ENCODE assay signal across 13 cellular contexts in genomic region chr22:30250713-30251267, GRCh38. TPM values are rescaled to one million over a fixed set of nuclear protein-coding genes. Genes with fewer than 3 reads are reported as not detected.
DNase-seq lines count a peak whose midpoint lies in the region; ATAC-seq, FAIRE-seq and TF ChIP-seq lines count a peak whose summit lies in the region.
"Had no signal": no experiment of that assay in that cellular context is flagged by ENCODE, and none has a peak within 500 bp of the region (broad histone marks: within the 10 kb centered on the region; RNA-seq: fewer than 3 reads in every experiment).

No MANE protein-coding gene starts in this region.

- H3K27me3 Mint-ChIP-seq in astrocyte (ENCODE audit: low read depth, unreplicated experiment) (no peaks in the 10 kb centered on the region), nephron (ENCODE audit: low read depth) (peaks cover 37% of the 10 kb centered on the region)

- no peaks in the 10 kb centered on the region for H4K20me1 ChIP-seq in astrocyte (ENCODE audit: insufficient read depth, low read length)

- peak overlapping the region; percentile 100 for H3K9ac ChIP-seq in astrocyte (ENCODE audit: low read length)

- peak overlapping the region; percentile 95 for H3K27ac ChIP-seq in astrocyte (ENCODE audit: low read depth, low read length)
- H3K27ac ChIP-seq: testis had no signal

- H3K27ac Mint-ChIP-seq in astrocyte (ENCODE audit: unreplicated experiment) (peak overlapping the region; percentile 58), nephron (peak overlapping the region in 2 of 3 experiments; percentile 72 to 81)

- H3K9me3 ChIP-seq in astrocyte (ENCODE audit: insufficient read depth, low read depth, low read length), result no peaks in the 10 kb centered on the region
- H3K9me3 ChIP-seq: testis had no signal

- H3K4me3 ChIP-seq in astrocyte (ENCODE audit: insufficient read depth, low read depth, low read length), result no peak overlapping the region
- H3K4me3 ChIP-seq: testis had no signal

- FAIRE-seq in astrocyte (lab: Jason Lieb, UNC), result no peak
- FAIRE-seq: endometrium had no signal

- H3K36me3 Mint-ChIP-seq in astrocyte (ENCODE audit: low read depth, unreplicated experiment) (no peaks in the 10 kb centered on the region), nephron (ENCODE audit: low read depth) (no peaks in the 10 kb centered on the region)

- peaks cover 2% of the 10 kb centered on the region for H3K9me3 Mint-ChIP-seq in astrocyte (ENCODE audit: unreplicated experiment)
- no peaks in the 10 kb centered on the region for H3K9me3 Mint-ChIP-seq in nephron

- H3K36me3 ChIP-seq in astrocyte (ENCODE audit: insufficient read depth, low read length), result no peaks in the 10 kb centered on the region

- no peak overlapping the region for H3K4me3 Mint-ChIP-seq in astrocyte (ENCODE audit: unreplicated experiment)
- no peak overlapping the region for H3K4me3 Mint-ChIP-seq in nephron

- H3K27me3 ChIP-seq in astrocyte (ENCODE audit: insufficient read depth, low read length), result no peaks in the 10 kb centered on the region
- H3K27me3 ChIP-seq: testis had no signal

- TF ChIP-seq CTCF in astrocyte (IDR thresholded peaks at IDR 0.05; ENCODE audit: insufficient read depth, low read depth, low read length) (no peak), nephron (IDR thresholded peaks at IDR 0.05; ENCODE audit: unreplicated experiment in 3 of 3) (no peak)

- no peak for ATAC-seq in GM21717 (IDR thresholded peaks at IDR 0.05; ENCODE audit: unreplicated experiment)
- no peak for ATAC-seq in GM19452 (IDR thresholded peaks at IDR 0.05; ENCODE audit: unreplicated experiment)
- ATAC-seq: sciatic nerve had no signal

- H3K4me1 Mint-ChIP-seq in astrocyte (ENCODE audit: low read depth, unreplicated experiment) (peaks cover 39% of the 10 kb centered on the region), nephron (peaks cover 54% of the 10 kb centered on the region)

- H2AFZ ChIP-seq in astrocyte (ENCODE audit: low read depth, low read length), result no peak overlapping the region

- peak overlapping the region; percentile 40 for H3K4me2 ChIP-seq in astrocyte (ENCODE audit: low read length)

- H3K4me1 ChIP-seq in astrocyte (ENCODE audit: insufficient read depth, low read length), result peaks cover 73% of the 10 kb centered on the region

- DNase-seq in COLO829 (ENCODE audit: low spot score), result peak; percentile 75
- DNase-seq in HS-5 (ENCODE audit: low read depth), result peak; percentile 29
- peak; percentile 80 for DNase-seq in astrocyte (ENCODE audit: low read depth)
- DNase-seq in mesenteric fat pad (ENCODE audit: low spot score), result no peak
- no peak for DNase-seq in DMS79 treated with DMSO at 0.1 percent for 48 hours (lab: John Stamatoyannopoulos, UW)
- DNase-seq: NCI-H1105 treated with DMSO at 0.1 percent for 48 hours, SIG-M5, testis had no signal

- H3K79me2 ChIP-seq in astrocyte (ENCODE audit: insufficient read depth, low read length), result peaks cover 28% of the 10 kb centered on the region

RNA-seq across cellular contexts. Expression of gene LIF, which starts 4.2 kb away (rescaled TPM):
- total RNA-seq in astrocyte, result 63.3 and 100 TPM in 2 replicates
- total RNA-seq in mesenteric fat pad, result 34.8 TPM

RNA-seq across cellular contexts. Expression of gene OSM, which starts 15.9 kb away (rescaled TPM):
- total RNA-seq in astrocyte (not detected in 2 replicates), mesenteric fat pad (8.0 TPM)

RNA-seq across cellular contexts. Expression of gene CASTOR1, which starts 38.5 kb away (rescaled TPM):
- total RNA-seq in astrocyte (15.2 and 16.2 TPM in 2 replicates), mesenteric fat pad (11.6 TPM)

Comparison
In these comparisons a context has a peak if more than half of its experiments do, and no peak if none do; other contexts are left out.
1. DNase-seq: peak in COLO829 (single experiment), HS-5 (single experiment) and astrocyte (single experiment); none in mesenteric fat pad (single experiment) and DMS79 treated with DMSO at 0.1 percent for 48 hours (single experiment).